In the genomic region with DNA sequence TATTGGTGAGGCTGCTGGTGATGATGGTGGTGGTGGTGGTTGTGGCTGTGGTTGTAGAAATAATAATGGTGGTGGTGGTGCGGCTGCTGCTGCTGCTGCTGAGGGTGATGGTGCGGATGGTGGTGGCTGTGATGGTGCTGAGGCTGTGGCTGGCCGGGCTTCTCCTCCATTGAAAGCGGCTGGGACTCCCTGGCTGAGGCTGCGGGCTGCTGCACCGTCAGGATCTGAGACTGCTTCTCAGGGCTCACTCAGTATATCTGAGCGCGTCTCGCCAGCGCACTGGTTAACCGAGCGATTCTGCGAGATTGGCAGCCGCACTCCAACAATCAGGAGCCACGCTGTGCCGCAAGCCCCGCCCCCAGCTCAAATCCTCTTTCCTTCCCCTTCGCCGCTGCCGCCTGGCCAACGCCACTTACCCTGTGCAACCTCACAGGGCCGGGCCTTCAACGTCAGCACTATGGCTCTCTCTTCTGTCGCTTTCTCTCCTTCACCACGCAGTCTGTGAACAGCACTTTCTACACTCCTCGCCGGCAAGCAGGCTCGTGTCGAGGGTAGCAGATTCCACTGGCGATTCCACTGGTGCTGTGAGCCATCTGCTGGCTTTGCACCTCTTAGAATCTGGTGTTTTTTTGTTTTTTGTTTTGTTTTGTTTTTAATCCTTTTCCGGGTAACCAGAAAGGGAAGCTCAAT, we compare ENCODE assay signal across 8 cellular contexts. TPM values are rescaled to one million over a fixed set of nuclear protein-coding genes. Genes with fewer than 3 reads are reported as not detected.
DNase-seq lines count a peak whose midpoint lies in the region; ATAC-seq and TF ChIP-seq lines count a peak whose summit lies in the region.

A gene with protein sequence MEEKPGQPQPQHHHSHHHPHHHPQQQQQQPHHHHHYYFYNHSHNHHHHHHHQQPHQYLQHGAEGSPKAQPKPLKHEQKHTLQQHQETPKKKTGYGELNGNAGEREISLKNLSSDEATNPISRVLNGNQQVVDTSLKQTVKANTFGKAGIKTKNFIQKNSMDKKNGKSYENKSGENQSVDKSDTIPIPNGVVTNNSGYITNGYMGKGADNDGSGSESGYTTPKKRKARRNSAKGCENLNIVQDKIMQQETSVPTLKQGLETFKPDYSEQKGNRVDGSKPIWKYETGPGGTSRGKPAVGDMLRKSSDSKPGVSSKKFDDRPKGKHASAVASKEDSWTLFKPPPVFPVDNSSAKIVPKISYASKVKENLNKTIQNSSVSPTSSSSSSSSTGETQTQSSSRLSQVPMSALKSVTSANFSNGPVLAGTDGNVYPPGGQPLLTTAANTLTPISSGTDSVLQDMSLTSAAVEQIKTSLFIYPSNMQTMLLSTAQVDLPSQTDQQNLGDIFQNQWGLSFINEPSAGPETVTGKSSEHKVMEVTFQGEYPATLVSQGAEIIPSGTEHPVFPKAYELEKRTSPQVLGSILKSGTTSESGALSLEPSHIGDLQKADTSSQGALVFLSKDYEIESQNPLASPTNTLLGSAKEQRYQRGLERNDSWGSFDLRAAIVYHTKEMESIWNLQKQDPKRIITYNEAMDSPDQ (minus strand): TSS at position 259 of the 690 bp plus-strand sequence. CDS start 89 bp downstream, at position 170.

- H3K4me3 ChIP-seq in prostate gland (peak within 1 kb of the TSS; percentile 72 to 92), urinary bladder (ENCODE audit: low read depth, low read length) (peak within 1 kb of the TSS; percentile 95)

- DNase-seq in NCI-H187 treated with DMSO at 0.1 percent for 48 hours (lab: John Stamatoyannopoulos, UW) (peak; percentile 93), anterior cingulate cortex (lab: John Stamatoyannopoulos, UW) (peak; percentile 89 to 100 (median 99)), left ventricle myocardium superior (peak; percentile 99), prostate gland (ENCODE audit: low spot score) (peak; percentile 100)

- 0% methylated on average over 31 of the region's 31 CpGs for WGBS in prostate gland
- under 1% methylated on average over 31 of the region's 31 CpGs for WGBS in urinary bladder

- ATAC-seq in GM18499 (IDR thresholded peaks at IDR 0.05; ENCODE audit: insufficient read depth, unreplicated experiment) = peak; percentile 62
- ATAC-seq in HG02943 (IDR thresholded peaks at IDR 0.05; ENCODE audit: low read depth, unreplicated experiment) = peak; percentile 75
- ATAC-seq in left ventricle myocardium superior = peak; percentile 95

- H3K27me3 ChIP-seq in prostate gland (replicated peaks; ENCODE audit: insufficient read depth) = no peaks in the 10 kb centered on the region

- H3K9me3 ChIP-seq in prostate gland = no peaks in the 10 kb centered on the region

- H3K36me3 ChIP-seq in prostate gland (no peaks in the 10 kb centered on the region), urinary bladder (ENCODE audit: insufficient read depth) (no peaks in the 10 kb centered on the region)

- TF ChIP-seq CTCF in prostate gland (IDR thresholded peaks at IDR 0.05) = peak in 3 of 4 experiments; percentile 6 to 30 (median 13)

- H3K27ac ChIP-seq in prostate gland (peak within 1 kb of the TSS; percentile 92 to 99), urinary bladder (ENCODE audit: low read depth) (peak within 1 kb of the TSS; percentile 96)

- H3K4me1 ChIP-seq in prostate gland (replicated peaks) (peaks cover 6% of the 10 kb centered on the region), urinary bladder (ENCODE audit: insufficient read depth) (no peaks in the 10 kb centered on the region)

- intact Hi-C loops in T-helper 2 cell treated with Interferon-gamma antibody and Interleukin-4, amounts not matched to agents 100 ng/mL and 5 ng/mL, for 36 hours (cut with micrococcal nuclease) = loop anchor here (1.0 to 5.0 kb wide), 6 partner anchors 98 to 567 kb away; a partner anchor contains a TSS
- intact Hi-C loops in left ventricle myocardium superior (cut with micrococcal nuclease) = no loop called here
- intact Hi-C loops in prostate gland (cut with DNase I) = loop anchor here (2.0 to 5.0 kb wide), 2 partner anchors 42 to 145 kb away; no protein-coding TSS in a partner anchor

- peak; percentile 100 for TF ChIP-seq POLR2A in prostate gland (IDR thresholded peaks at IDR 0.05)

RNA-seq across cellular contexts. Expression of the gene that starts here (rescaled TPM):
- 69.8 and 78.5 TPM in 2 replicates for total RNA-seq in T-helper 2 cell treated with Interferon-gamma antibody and Interleukin-4, amounts not matched to agents 100 ng/mL and 5 ng/mL, for 36 hours
- total RNA-seq in left ventricle myocardium superior (42.3 TPM), prostate gland (10 to 100 TPM; 21.1 to 30.6 TPM), urinary bladder (71.4 TPM)
- 11.0 TPM for polyA plus RNA-seq in urinary bladder

Comparison
In these comparisons a context has a peak if more than half of its experiments do, and no peak if none do; other contexts are left out.
1. Peak in every context shown above with its lines: DNase-seq, ATAC-seq, H3K4me3 ChIP-seq and H3K27ac ChIP-seq.